Comparison of ENCODE assay signal across 17 cellular contexts in genomic region chr15:28987337-28987736, GRCh38.
DNase-seq lines count a peak whose midpoint lies in the region; ATAC-seq lines count a peak whose summit lies in the region.
"Had no signal": no experiment of that assay in that cellular context is flagged by ENCODE, and none has a peak within 500 bp of the region (broad histone marks: within the 10 kb centered on the region; RNA-seq: fewer than 3 reads in every experiment).

No MANE protein-coding gene starts in this region.

- ATAC-seq in activated T-cell treated with anti-CD3 and anti-CD28 coated beads, Interleukin-2, amount 50 U/mL, for 4 hours, result peak; percentile 57 to 69
- ATAC-seq in activated naive CD4-positive, alpha-beta T cell treated with anti-CD3 and anti-CD28 coated beads, Interleukin-2, amount 50 U/mL, for 72 hours, result peak; percentile 70 to 82
- no peak for ATAC-seq in naive thymus-derived CD8-positive, alpha-beta T cell
- ATAC-seq: K562 had no signal

- H3K4me3 Mint-ChIP-seq in activated T-cell treated with anti-CD3 and anti-CD28 coated beads, Interleukin-2, amount 50 U/mL, for 4 hours, result no peak overlapping the region
- H3K4me3 Mint-ChIP-seq in naive thymus-derived CD8-positive, alpha-beta T cell, result peak overlapping the region in 1 of 10 donors; percentile 2

- no peak overlapping the region for H3K27ac Mint-ChIP-seq in activated naive CD4-positive, alpha-beta T cell treated with anti-CD3 and anti-CD28 coated beads, Interleukin-2, amount 50 U/mL, for 72 hours
- peak overlapping the region in 8 of 10 donors; percentile 2 to 85 (median 36) for H3K27ac Mint-ChIP-seq in naive thymus-derived CD8-positive, alpha-beta T cell

- no peaks in the 10 kb centered on the region for H3K36me3 Mint-ChIP-seq in activated T-cell treated with anti-CD3 and anti-CD28 coated beads, Interleukin-2, amount 50 U/mL, for 4 hours (ENCODE audit: insufficient read depth)
- H3K36me3 Mint-ChIP-seq in activated naive CD4-positive, alpha-beta T cell treated with anti-CD3 and anti-CD28 coated beads, Interleukin-2, amount 50 U/mL, for 72 hours, result peaks cover 5 to 16% of the 10 kb centered on the region in 2 donors
- peaks cover 6 to 27% (median 7%) of the 10 kb centered on the region in 3 donors for H3K36me3 Mint-ChIP-seq in naive thymus-derived CD8-positive, alpha-beta T cell

- no peak for DNase-seq in activated T-cell treated with anti-CD3 and anti-CD28 coated beads, Interleukin-2, amount 50 U/mL, for 4 hours
- DNase-seq in activated T-cell treated with anti-CD3 and anti-CD28 coated beads, Interleukin-2, amount 50 U/mL, for 1 hour, result no peak
- peak; percentile 20 for DNase-seq in ELR (ENCODE audit: low read depth)
- DNase-seq in activated naive CD4-positive, alpha-beta T cell treated with anti-CD3 and anti-CD28 coated beads, Interleukin-2, amount 50 U/mL, for 72 hours (ENCODE audit: low spot score in 2 of 2), result no peak
- DNase-seq in naive thymus-derived CD8-positive, alpha-beta T cell, result no peak
- DNase-seq in activated CD4-positive, CD25-positive, alpha-beta regulatory T cell treated with anti-CD3 and anti-CD28 coated beads, Interleukin-2, amount 50 U/mL, for 72 hours, result no peak
- no peak for DNase-seq in NK-92 treated with Interleukin-12 subunit alpha and Interleukin-12 subunit beta, amount 100 ng/mL, for 24 hours (lab: John Stamatoyannopoulos, UW)
- DNase-seq: DMS 273 treated with DMSO at 0.1 percent for 48 hours, GF-D8, HCEC 1CT, NCI-H1048, NCI-H146, NCI-H2081, NCI-H510A, NCI-H774, PC-9 had no signal

- peaks cover 20% of the 10 kb centered on the region for H3K4me1 Mint-ChIP-seq in activated T-cell treated with anti-CD3 and anti-CD28 coated beads, Interleukin-2, amount 50 U/mL, for 4 hours (ENCODE audit: low read depth)
- peaks cover 33 to 82% (median 66%) of the 10 kb centered on the region in 4 donors for H3K4me1 Mint-ChIP-seq in naive thymus-derived CD8-positive, alpha-beta T cell

- POLR2A ChIA-PET in naive thymus-derived CD8-positive, alpha-beta T cell (lab: Charles Lee), result no interaction called here

- H3K9me3 Mint-ChIP-seq in activated T-cell treated with anti-CD3 and anti-CD28 coated beads, Interleukin-2, amount 50 U/mL, for 4 hours, result peaks cover 4% of the 10 kb centered on the region
- peaks cover 6% of the 10 kb centered on the region in 2 donors for H3K9me3 Mint-ChIP-seq in activated naive CD4-positive, alpha-beta T cell treated with anti-CD3 and anti-CD28 coated beads, Interleukin-2, amount 50 U/mL, for 72 hours
- peaks cover 0 to 5% (median 0%) of the 10 kb centered on the region in 9 donors for H3K9me3 Mint-ChIP-seq in naive thymus-derived CD8-positive, alpha-beta T cell

- no peaks in the 10 kb centered on the region for H3K27me3 Mint-ChIP-seq in activated T-cell treated with anti-CD3 and anti-CD28 coated beads, Interleukin-2, amount 50 U/mL, for 4 hours (ENCODE audit: low read depth)
- no peaks in the 10 kb centered on the region for H3K27me3 Mint-ChIP-seq in naive thymus-derived CD8-positive, alpha-beta T cell

Comparison
In these comparisons a context has a peak if more than half of its experiments do, and no peak if none do; other contexts are left out.
1. ATAC-seq: peak in activated T-cell treated with anti-CD3 and anti-CD28 coated beads, Interleukin-2, amount 50 U/mL, for 4 hours (2 of 2) and activated naive CD4-positive, alpha-beta T cell treated with anti-CD3 and anti-CD28 coated beads, Interleukin-2, amount 50 U/mL, for 72 hours (2 of 2); none in naive thymus-derived CD8-positive, alpha-beta T cell (0 of 2).
2. H3K27ac Mint-ChIP-seq: peak in naive thymus-derived CD8-positive, alpha-beta T cell (8 of 10); none in activated naive CD4-positive, alpha-beta T cell treated with anti-CD3 and anti-CD28 coated beads, Interleukin-2, amount 50 U/mL, for 72 hours (0 of 2).